1 cellular context compared by ENCODE assay signal in genomic region chr11:110298298-110298765, GRCh38.
TF ChIP-seq lines count a peak whose summit lies in the region.

No MANE protein-coding gene starts in this region.

TF ChIP-seq in HepG2, 621 proteins besides CTCF, POLR2A, EP300 and RAD21 (continued from another document):
- TF ChIP-seq ZGPAT (CRISPR knock-in tag; IDR thresholded peaks at IDR 0.05) = peak; percentile 61; the same call in 1 of the 2 replicates
- TF ChIP-seq ZNF225 (CRISPR knock-in tag; IDR thresholded peaks at IDR 0.05) = no peak
- no peak for TF ChIP-seq ZMAT5 (CRISPR knock-in tag; IDR thresholded peaks at IDR 0.05; ENCODE audit: borderline replicate concordance, low read depth)
- TF ChIP-seq SNAPC2 (CRISPR knock-in tag; IDR thresholded peaks at IDR 0.05) = no peak
- no peak for TF ChIP-seq CENPBD1 (CRISPR knock-in tag; IDR thresholded peaks at IDR 0.05; ENCODE audit: borderline replicate concordance, low read depth)
- no peak for TF ChIP-seq ZFP36L2 (CRISPR knock-in tag; IDR thresholded peaks at IDR 0.05)
- no peak for TF ChIP-seq TSC22D2 (CRISPR knock-in tag; IDR thresholded peaks at IDR 0.05; ENCODE audit: borderline replicate concordance)
- TF ChIP-seq HNF4G (IDR thresholded peaks at IDR 0.05; ENCODE audit: borderline replicate concordance, low read depth, low read length) = no peak
- no peak for TF ChIP-seq HNF4G (CRISPR knock-in tag; IDR thresholded peaks at IDR 0.05; ENCODE audit: borderline replicate concordance, low read depth)
- peak; percentile 67; the same call in 1 of the 2 replicates for TF ChIP-seq TCF7 (IDR thresholded peaks at IDR 0.05; ENCODE audit: low read depth)
- no peak for TF ChIP-seq ZNF850 (CRISPR knock-in tag; conservative IDR thresholded peaks at IDR 0.05)
- TF ChIP-seq ZNF503 (CRISPR knock-in tag; IDR thresholded peaks at IDR 0.05) = peak; percentile 80; the same call in 1 of the 2 replicates
- TF ChIP-seq SP1 (IDR thresholded peaks at IDR 0.05) = no peak
- no peak for TF ChIP-seq SP1 (CRISPR knock-in tag; IDR thresholded peaks at IDR 0.05)
- no peak for TF ChIP-seq PBX2 (CRISPR knock-in tag; IDR thresholded peaks at IDR 0.05)
- TF ChIP-seq LBX2 (CRISPR knock-in tag; IDR thresholded peaks at IDR 0.05; ENCODE audit: borderline replicate concordance) = no peak
- no peak for TF ChIP-seq PHF8 (CRISPR knock-in tag; IDR thresholded peaks at IDR 0.05)
- TF ChIP-seq ZNF446 (CRISPR knock-in tag; IDR thresholded peaks at IDR 0.05) = no peak
- TF ChIP-seq KMT2B (CRISPR knock-in tag; IDR thresholded peaks at IDR 0.05) = 0 out of 2 replicates have a peak, but pooled peaks have one; percentile 19
- TF ChIP-seq ZNF280D (CRISPR knock-in tag; IDR thresholded peaks at IDR 0.05) = no peak
- TF ChIP-seq ISL2 (CRISPR knock-in tag; IDR thresholded peaks at IDR 0.05) = peak; percentile 91
- TF ChIP-seq ZFP37 (CRISPR knock-in tag; IDR thresholded peaks at IDR 0.05; ENCODE audit: borderline replicate concordance) = no peak
- no peak for TF ChIP-seq PAWR (CRISPR knock-in tag; IDR thresholded peaks at IDR 0.05; ENCODE audit: borderline replicate concordance)
